In genomic region chr11:85685131-85685819, GRCh38 we compare ENCODE assay signal across 7 cellular contexts. TPM values are rescaled to one million over a fixed set of nuclear protein-coding genes. Genes with fewer than 3 reads are reported as not detected.
DNase-seq lines count a peak whose midpoint lies in the region; ATAC-seq and TF ChIP-seq lines count a peak whose summit lies in the region.
"Had no signal": no experiment of that assay in that cellular context is flagged by ENCODE, and none has a peak within 500 bp of the region (broad histone marks: within the 10 kb centered on the region; RNA-seq: fewer than 3 reads in every experiment).

No MANE protein-coding gene starts in this region.

- in situ Hi-C loops in astrocyte of the spinal cord (cut with HindIII; ENCODE audit: low sequenced_read_pairs): no loop called here

- H3K4me3 ChIP-seq in astrocyte of the spinal cord (ENCODE audit: low read depth, low read length): peak overlapping the region; percentile 31

- DNase-seq in DMS114 treated with DMSO at 0.1 percent for 48 hours (lab: John Stamatoyannopoulos, UW; ENCODE audit: unreplicated experiment) (peak; percentile 19), astrocyte of the spinal cord (ENCODE audit: low read depth, low spot score) (no peak), myocyte (ENCODE audit: low read depth) (peak; percentile 73), DMS153 treated with DMSO at 0.1 percent for 48 hours (lab: John Stamatoyannopoulos, UW; ENCODE audit: unreplicated experiment) (no peak)

- TF ChIP-seq CTCF in astrocyte of the spinal cord (IDR thresholded peaks at IDR 0.05; ENCODE audit: low read depth, low read length): no peak

- ATAC-seq in HG03159 (IDR thresholded peaks at IDR 0.05; ENCODE audit: unreplicated experiment) (no peak), GM19351 (IDR thresholded peaks at IDR 0.05; ENCODE audit: unreplicated experiment) (no peak)

RNA-seq across cellular contexts. Expression of gene CCDC89, which starts 0.7 kb away (rescaled TPM):
- 2.5 and 3.5 TPM in 2 replicates for total RNA-seq in myocyte
- polyA plus RNA-seq in myocyte (2012): 2.8 TPM
- total RNA-seq: bronchial epithelial cell had no signal

RNA-seq across cellular contexts. Expression of gene CREBZF, which starts 20.3 kb away (rescaled TPM):
- 29.7 and 34.4 TPM in 2 replicates for total RNA-seq in myocyte
- 21.3 TPM for polyA plus RNA-seq in myocyte (2012)

RNA-seq across cellular contexts. Expression of gene TMEM126A, which starts 37.5 kb away (rescaled TPM):
- 41.6 and 44.1 TPM in 2 replicates for total RNA-seq in myocyte
- 49.2 TPM for polyA plus RNA-seq in myocyte (2012)

RNA-seq across cellular contexts. Expression of gene TMEM126B, which starts 56.9 kb away (rescaled TPM):
- 78.0 and 79.7 TPM in 2 replicates for total RNA-seq in myocyte
- 53.1 TPM for polyA plus RNA-seq in myocyte (2012)

RNA-seq across cellular contexts. Expression of gene DLG2, which starts 58.1 kb away (rescaled TPM):
- total RNA-seq in myocyte: 7.9 and 9.5 TPM in 2 replicates
- 4.3 TPM for polyA plus RNA-seq in myocyte (2012)

Comparison
In these comparisons a context has a peak if more than half of its experiments do, and no peak if none do; other contexts are left out.
1. DNase-seq: peak in DMS114 treated with DMSO at 0.1 percent for 48 hours (single experiment) and myocyte (single experiment); none in astrocyte of the spinal cord (single experiment) and DMS153 treated with DMSO at 0.1 percent for 48 hours (single experiment).